Comparison of ENCODE assay signal across 15 cellular contexts in the genomic region with DNA sequence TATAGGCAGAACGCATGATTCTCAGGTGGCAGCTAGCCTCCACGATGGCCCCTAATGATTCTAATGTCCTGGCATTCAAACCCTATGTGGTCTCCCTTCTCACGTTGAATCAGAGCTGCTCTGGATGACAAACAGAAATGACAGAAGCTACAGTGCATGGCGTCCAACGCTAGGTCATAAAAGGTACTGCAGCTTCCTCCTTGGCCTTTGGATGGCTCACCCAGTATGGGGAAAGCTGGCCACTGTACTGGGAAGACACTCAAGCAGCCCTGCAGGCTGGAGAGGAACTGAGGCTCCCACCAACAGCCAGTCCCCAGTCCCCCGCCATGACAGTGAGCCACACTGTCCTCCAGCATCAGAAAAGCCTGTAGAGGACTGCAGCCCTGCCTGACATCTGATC.
A peak's percentile ranks its signal among the peaks of the same experiment; 100 is the strongest.
DNase-seq lines count a peak whose midpoint lies in the region; ATAC-seq and TF ChIP-seq lines count a peak whose summit lies in the region.
"Had no signal": no experiment of that assay in that cellular context is flagged by ENCODE, and none has a peak within 500 bp of the region (broad histone marks: within the 10 kb centered on the region; RNA-seq: fewer than 3 reads in every experiment).

No MANE protein-coding gene starts in this region.

- no peak overlapping the region for H3K27ac Mint-ChIP-seq in activated T-cell treated with anti-CD3 and anti-CD28 coated beads, Interleukin-2, amount 50 U/mL, for 24 hours
- H3K27ac Mint-ChIP-seq: CD8-positive, alpha-beta T cell; H9 had no signal

- H3K4me1 ChIP-seq in cardiac muscle cell (ENCODE audit: low read depth) = peaks cover 15% of the 10 kb centered on the region
- peaks cover 20% of the 10 kb centered on the region for H3K4me1 ChIP-seq in Karpas-422 (ENCODE audit: low read length)
- H3K4me1 ChIP-seq in esophagus muscularis mucosa = peaks cover 0 to 8% (median 0%) of the 10 kb centered on the region in 4 donors

- no peak for TF ChIP-seq CTCF in cardiac muscle cell (IDR thresholded peaks at IDR 0.05; ENCODE audit: low read depth, low read length)
- TF ChIP-seq CTCF in esophagus muscularis mucosa (IDR thresholded peaks at IDR 0.05) = no peak
- no peak for TF ChIP-seq CTCF in GM10266 (IDR thresholded peaks at IDR 0.05; ENCODE audit: control insufficient read depth, insufficient read depth, low read depth, missing control alignments)

- H3K9me3 ChIP-seq in cardiac muscle cell (ENCODE audit: low read depth) = no peaks in the 10 kb centered on the region
- no peaks in the 10 kb centered on the region for H3K9me3 ChIP-seq in Karpas-422 (ENCODE audit: low read length)
- H3K9me3 ChIP-seq in esophagus muscularis mucosa = peaks cover 0 to 3% (median 0%) of the 10 kb centered on the region in 4 donors

- no peaks in the 10 kb centered on the region for H3K9me2 ChIP-seq in Karpas-422 (replicated peaks; ENCODE audit: insufficient read depth, low read length)

- H3K79me2 ChIP-seq in Karpas-422 (ENCODE audit: low read length) = no peaks in the 10 kb centered on the region

- TF ChIP-seq POLR2A in esophagus muscularis mucosa (IDR thresholded peaks at IDR 0.05; ENCODE audit: low read depth) = no peak

- 78% methylated on average over 6 of the region's 6 CpGs for WGBS in esophagus muscularis mucosa

- DNase-seq in cardiac muscle cell (ENCODE audit: low read depth in 1 of 2, low spot score in 1 of 2) = no peak
- DNase-seq in left cardiac atrium = no peak
- peak; percentile 66 for DNase-seq in Karpas-422
- DNase-seq in esophagus muscularis mucosa (ENCODE audit: extremely low spot score) = peak; percentile 55
- peak; percentile 13 for DNase-seq in ureter (ENCODE audit: low spot score)
- no peak for DNase-seq in GM10266 (ENCODE audit: extremely low spot score)
- no peak for DNase-seq in activated T-cell treated with anti-CD3 and anti-CD28 coated beads, Interleukin-2, amount 50 U/mL, for 24 hours
- DNase-seq: ACHN, H9, NCI-H1105, NCI-H1694 treated with DMSO at 0.1 percent for 48 hours, NCI-H69, PC-3 had no signal

- H4K20me1 ChIP-seq in Karpas-422 (ENCODE audit: insufficient read depth, low read depth, low read length) = no peaks in the 10 kb centered on the region

- H3K4me3 ChIP-seq in cardiac muscle cell (no peak overlapping the region), Karpas-422 (ENCODE audit: low read length) (no peak overlapping the region), esophagus muscularis mucosa (no peak overlapping the region)

- no peaks in the 10 kb centered on the region for H3K36me3 Mint-ChIP-seq in activated T-cell treated with anti-CD3 and anti-CD28 coated beads, Interleukin-2, amount 50 U/mL, for 24 hours (ENCODE audit: low read depth)
- H3K36me3 Mint-ChIP-seq: CD8-positive, alpha-beta T cell had no signal

- no peak overlapping the region for H3K9ac ChIP-seq in Karpas-422 (ENCODE audit: low read length)

- no peaks in the 10 kb centered on the region for H3K36me3 ChIP-seq in cardiac muscle cell
- H3K36me3 ChIP-seq in Karpas-422 (ENCODE audit: insufficient read depth, low read length) = no peaks in the 10 kb centered on the region
- no peaks in the 10 kb centered on the region for H3K36me3 ChIP-seq in esophagus muscularis mucosa

- no peaks in the 10 kb centered on the region for H3K4me1 Mint-ChIP-seq in activated T-cell treated with anti-CD3 and anti-CD28 coated beads, Interleukin-2, amount 50 U/mL, for 24 hours (ENCODE audit: low read depth)
- H3K4me1 Mint-ChIP-seq: H9 had no signal

- ATAC-seq in left cardiac atrium = no peak
- ATAC-seq: CD8-positive, alpha-beta T cell; PC-3 had no signal

- H3K27ac ChIP-seq in cardiac muscle cell = peak overlapping the region; percentile 50
- H3K27ac ChIP-seq in Karpas-422 (ENCODE audit: low read length) = no peak overlapping the region
- H3K27ac ChIP-seq in esophagus muscularis mucosa (replicated peaks in 1 of 4) = no peak overlapping the region

- no peak overlapping the region for H3K4me2 ChIP-seq in Karpas-422 (ENCODE audit: low read depth, low read length, poor library complexity, severe bottlenecking)

- no peak overlapping the region for H3K4me3 Mint-ChIP-seq in activated T-cell treated with anti-CD3 and anti-CD28 coated beads, Interleukin-2, amount 50 U/mL, for 24 hours
- H3K4me3 Mint-ChIP-seq: B cell; CD8-positive, alpha-beta T cell; H9 had no signal

- H3K27me3 Mint-ChIP-seq in activated T-cell treated with anti-CD3 and anti-CD28 coated beads, Interleukin-2, amount 50 U/mL, for 24 hours = peaks cover 33% of the 10 kb centered on the region

- H3K27me3 ChIP-seq in cardiac muscle cell (no peaks in the 10 kb centered on the region), Karpas-422 (ENCODE audit: low read length) (peaks cover 9% of the 10 kb centered on the region; the same call in 1 of the 2 replicates), esophagus muscularis mucosa (no peaks in the 10 kb centered on the region)

- H2AFZ ChIP-seq in Karpas-422 (ENCODE audit: low read length) = no peak overlapping the region

- no peak for TF ChIP-seq EP300 in esophagus muscularis mucosa (IDR thresholded peaks at IDR 0.05)

- intact Hi-C loops in left cardiac atrium (cut with DNase I) = no loop called here
- intact Hi-C loops in esophagus muscularis mucosa (cut with DNase I) = no loop called here

- H3K9me3 Mint-ChIP-seq in activated T-cell treated with anti-CD3 and anti-CD28 coated beads, Interleukin-2, amount 50 U/mL, for 24 hours = no peaks in the 10 kb centered on the region

Comparison
In these comparisons a context has a peak if more than half of its experiments do, and no peak if none do; other contexts are left out.
1. DNase-seq: peak in Karpas-422 (single experiment), esophagus muscularis mucosa (single experiment) and ureter (single experiment); none in cardiac muscle cell (0 of 2), left cardiac atrium (single experiment), GM10266 (single experiment) and activated T-cell treated with anti-CD3 and anti-CD28 coated beads, Interleukin-2, amount 50 U/mL, for 24 hours (single experiment).